In the genomic region with DNA sequence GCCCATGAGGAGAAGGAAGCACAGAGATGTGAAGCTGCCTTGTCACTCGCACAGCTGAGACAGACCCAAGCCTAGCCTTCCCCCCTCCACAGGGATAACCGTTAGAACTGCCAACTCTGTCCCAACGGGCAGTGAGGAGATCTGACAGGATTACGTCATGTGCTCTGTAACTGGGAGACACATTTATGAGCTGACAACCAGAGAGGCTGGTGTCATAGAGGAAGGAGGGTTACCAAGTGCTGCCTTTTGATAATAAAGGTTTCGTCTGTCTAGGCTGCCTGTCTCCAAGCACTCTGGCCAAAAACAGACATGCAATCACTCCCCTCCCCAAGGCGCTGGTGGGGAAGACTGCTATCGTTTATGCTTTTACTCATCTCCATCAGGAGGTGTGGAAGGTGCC, we compare ENCODE assay signal across 17 cellular contexts.
DNase-seq lines count a peak whose midpoint lies in the region; ATAC-seq and TF ChIP-seq lines count a peak whose summit lies in the region.
"Had no signal": no experiment of that assay in that cellular context is flagged by ENCODE, and none has a peak within 500 bp of the region (broad histone marks: within the 10 kb centered on the region; RNA-seq: fewer than 3 reads in every experiment).

No MANE protein-coding gene starts in this region.

- ATAC-seq in HG02973 (IDR thresholded peaks at IDR 0.05; ENCODE audit: unreplicated experiment) = no peak
- ATAC-seq: stimulated activated naive CD8-positive, alpha-beta T cell treated with anti-CD3 and anti-CD28 coated beads, Interleukin-15, Interleukin-2, amounts not matched to agents 100 U/mL and 50 U/mL, for 24 hours had no signal

- H3K27me3 Mint-ChIP-seq in nephron progenitor cell (ENCODE audit: low read depth, poor library complexity) = peaks cover 12% of the 10 kb centered on the region
- H3K27me3 Mint-ChIP-seq in mesothelial cell of epicardium (ENCODE audit: low read depth) = peaks cover 30% of the 10 kb centered on the region

- H3K27ac Mint-ChIP-seq in nephron progenitor cell (peak overlapping the region; percentile 39), mesothelial cell of epicardium (no peak overlapping the region)
- H3K27ac Mint-ChIP-seq: activated B cell treated with CpG ODN at 0.5 μM for 24 hours had no signal

- no peaks in the 10 kb centered on the region for H3K9me3 Mint-ChIP-seq in nephron progenitor cell
- no peaks in the 10 kb centered on the region for H3K9me3 Mint-ChIP-seq in mesothelial cell of epicardium
- H3K9me3 Mint-ChIP-seq: activated B cell treated with CpG ODN at 0.5 μM for 24 hours had no signal

- H3K36me3 Mint-ChIP-seq in nephron progenitor cell (ENCODE audit: low read depth) (no peaks in the 10 kb centered on the region), mesothelial cell of epicardium (no peaks in the 10 kb centered on the region)

- no peak overlapping the region for H3K4me3 ChIP-seq in fibroblast of pulmonary artery (replicated peaks; ENCODE audit: low read depth, low read length)
- H3K4me3 ChIP-seq: sigmoid colon had no signal

- H3K4me1 Mint-ChIP-seq in nephron progenitor cell = peaks cover 35% of the 10 kb centered on the region
- H3K4me1 Mint-ChIP-seq in mesothelial cell of epicardium = peaks cover 14% of the 10 kb centered on the region
- H3K4me1 Mint-ChIP-seq: activated B cell treated with CpG ODN at 0.5 μM for 24 hours had no signal

- TF ChIP-seq CTCF in fibroblast of pulmonary artery (IDR thresholded peaks at IDR 0.05; ENCODE audit: low read length, missing control alignments) (no peak), nephron progenitor cell (IDR thresholded peaks at IDR 0.05) (no peak), mesothelial cell of epicardium (IDR thresholded peaks at IDR 0.05; ENCODE audit: unreplicated experiment) (no peak)

- peak; percentile 27 for DNase-seq in GDM1 (lab: John Stamatoyannopoulos, UW)
- peak; percentile 73 for DNase-seq in OCI-M1 (lab: John Stamatoyannopoulos, UW)
- DNase-seq in fibroblast of pulmonary artery (ENCODE audit: low read depth) = peak; percentile 49
- no peak for DNase-seq in nephron progenitor cell
- DNase-seq in mesothelial cell of epicardium (ENCODE audit: low spot score in 2 of 2, unreplicated experiment in 2 of 2) = no peak
- DNase-seq in retina = no peak
- DNase-seq in kidney tubule cell (ENCODE audit: low spot score) = no peak
- DNase-seq: activated B cell treated with CpG ODN at 0.5 μM for 24 hours; activated CD8-positive, alpha-beta memory T cell treated with anti-CD3 and anti-CD28 coated beads, Interleukin-2, amount 50 U/mL, for 48 hours; C1 segment of cervical spinal cord; HCEC 1CT; NCI-H1436 treated with DMSO at 0.1 percent for 48 hours; NCI-H748 treated with DMSO at 0.1 percent for 48 hours; SHP77 treated with DMSO at 0.1 percent for 48 hours; sigmoid colon; stimulated activated naive CD8-positive, alpha-beta T cell treated with anti-CD3 and anti-CD28 coated beads, Interleukin-15, Interleukin-2, amounts not matched to agents 100 U/mL and 50 U/mL, for 24 hours had no signal

- H3K4me3 Mint-ChIP-seq in nephron progenitor cell = no peak overlapping the region
- no peak overlapping the region for H3K4me3 Mint-ChIP-seq in mesothelial cell of epicardium
- H3K4me3 Mint-ChIP-seq: activated B cell treated with CpG ODN at 0.5 μM for 24 hours had no signal

Comparison
In these comparisons a context has a peak if more than half of its experiments do, and no peak if none do; other contexts are left out.
1. DNase-seq: peak in GDM1 (single experiment), OCI-M1 (single experiment) and fibroblast of pulmonary artery (single experiment); none in nephron progenitor cell (single experiment), mesothelial cell of epicardium (0 of 2), retina (single experiment) and kidney tubule cell (single experiment).